9 cellular contexts compared by ENCODE assay signal in the genomic region with DNA sequence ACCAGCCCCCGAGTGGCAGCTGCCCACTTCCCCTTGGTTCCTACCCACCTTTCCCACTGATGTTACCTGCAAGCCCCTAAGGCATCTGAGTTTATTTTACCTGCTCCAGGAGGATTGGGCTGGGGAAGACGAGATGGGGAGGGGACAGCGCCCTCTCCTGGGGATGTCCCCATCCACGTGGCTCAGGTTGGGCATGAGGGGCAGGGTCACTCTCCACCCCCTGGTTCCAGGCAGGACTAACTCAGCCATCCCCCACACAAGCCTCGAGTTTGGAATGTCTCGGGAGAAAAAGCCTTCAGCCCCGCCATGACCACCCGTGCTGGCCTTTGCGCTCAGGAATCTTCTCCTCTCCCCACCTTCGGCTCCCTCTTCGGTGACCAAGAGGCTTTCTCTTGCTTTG.
DNase-seq lines count a peak whose midpoint lies in the region; ATAC-seq and TF ChIP-seq lines count a peak whose summit lies in the region.
"Had no signal": no experiment of that assay in that cellular context is flagged by ENCODE, and none has a peak within 500 bp of the region (broad histone marks: within the 10 kb centered on the region; RNA-seq: fewer than 3 reads in every experiment).

No MANE protein-coding gene starts in this region.

- H3K9me3 ChIP-seq in NT2/D1 (ENCODE audit: insufficient read depth, low read length): no peaks in the 10 kb centered on the region
- no peaks in the 10 kb centered on the region for H3K9me3 ChIP-seq in sigmoid colon

- no peak for TF ChIP-seq EP300 in sigmoid colon (IDR thresholded peaks at IDR 0.05)

- no peak for TF ChIP-seq POLR2A in sigmoid colon (IDR thresholded peaks at IDR 0.05)

- H3K4me3 ChIP-seq in GM06990 (replicated peaks; ENCODE audit: low read depth, low read length) (no peak overlapping the region), NT2/D1 (ENCODE audit: insufficient read length, low read depth) (no peak overlapping the region), fibroblast of mammary gland (ENCODE audit: control insufficient read depth, low read depth, low read length) (no peak overlapping the region), sigmoid colon (no peak overlapping the region)

- no peaks in the 10 kb centered on the region for H3K27me3 ChIP-seq in GM06990 (replicated peaks; ENCODE audit: control insufficient read depth, insufficient read depth, low read length)
- H3K27me3 ChIP-seq in NT2/D1 (ENCODE audit: insufficient read depth, insufficient read length): no peaks in the 10 kb centered on the region
- H3K27me3 ChIP-seq in sigmoid colon: no peaks in the 10 kb centered on the region

- H3K9ac ChIP-seq in NT2/D1 (ENCODE audit: insufficient read length, low read depth): peak overlapping the region; percentile 50

- H3K4me1 ChIP-seq in NT2/D1 (ENCODE audit: insufficient read depth, insufficient read length) (peaks cover 4% of the 10 kb centered on the region), sigmoid colon (peaks cover 0 to 13% (median 6%) of the 10 kb centered on the region in 4 donors)

- intact Hi-C loops in sigmoid colon (cut with DNase I): no loop called here

- ATAC-seq in GM18498 (IDR thresholded peaks at IDR 0.05; ENCODE audit: unreplicated experiment) (no peak), HG03469 (IDR thresholded peaks at IDR 0.05; ENCODE audit: unreplicated experiment) (no peak)

- no peaks in the 10 kb centered on the region for H3K36me3 ChIP-seq in GM06990 (ENCODE audit: control insufficient read depth, insufficient read depth, low read length)
- peaks cover 74% of the 10 kb centered on the region for H3K36me3 ChIP-seq in NT2/D1 (ENCODE audit: insufficient read depth, insufficient read length, low read length)
- peaks cover 17 to 93% (median 63%) of the 10 kb centered on the region in 4 donors for H3K36me3 ChIP-seq in sigmoid colon

- WGBS in sigmoid colon, 2 donors: 75 to 80% methylated on average over 11 of the region's 11 CpGs

- peak overlapping the region; percentile 51 to 74 (median 55) for H3K27ac ChIP-seq in sigmoid colon

- DNase-seq in GM06990 (ENCODE audit: extremely low read depth, insufficient read length): no peak
- peak; percentile 39 for DNase-seq in NT2/D1 (ENCODE audit: low read depth, low spot score)
- no peak for DNase-seq in fibroblast of mammary gland (ENCODE audit: low read depth)
- no peak for DNase-seq in sigmoid colon
- DNase-seq in NCI-H2081 (lab: John Stamatoyannopoulos, UW): no peak
- DNase-seq in COLO829 (ENCODE audit: low spot score): no peak
- DNase-seq: activated CD4-positive, alpha-beta T cell treated with anti-CD3 and anti-CD28 coated beads, Interleukin-2, amount 50 U/mL, for 4 hours had no signal

- TF ChIP-seq CTCF in GM06990 (IDR thresholded peaks at IDR 0.05; ENCODE audit: insufficient read depth, low read length, poor library complexity, severe bottlenecking) (peak; percentile 30), fibroblast of mammary gland (conservative IDR thresholded peaks at IDR 0.05; ENCODE audit: control insufficient read depth, insufficient read depth, low read depth, low read length) (peak; percentile 17), sigmoid colon (IDR thresholded peaks at IDR 0.05) (peak in 1 of 4 experiments; percentile 24)
